ENCODE assay signal across 28 cellular contexts in the genomic region with DNA sequence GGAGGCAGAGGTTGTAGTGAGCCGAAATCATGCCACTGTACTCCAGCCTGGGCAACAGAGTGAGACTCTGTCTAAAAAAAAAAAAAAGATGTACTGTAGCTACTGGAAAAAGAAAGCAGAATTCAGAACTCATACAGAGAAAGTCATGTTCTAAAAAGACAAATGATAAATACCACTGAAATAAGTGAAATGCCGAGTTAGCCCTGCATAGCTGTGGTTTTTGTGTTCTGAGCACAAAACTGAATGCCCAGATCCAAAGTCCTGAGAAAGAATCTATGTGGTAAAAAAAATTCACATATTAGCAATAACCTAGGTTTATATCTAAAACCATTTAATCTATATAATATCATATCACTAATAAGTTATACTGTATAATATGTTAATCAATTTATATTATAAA. TPM values are rescaled to one million over a fixed set of nuclear protein-coding genes. Genes with fewer than 3 reads are reported as not detected.
"Had no signal": no experiment of that assay in that cellular context is flagged by ENCODE, and none has a peak within 500 bp of the region (broad histone marks: within the 10 kb centered on the region; RNA-seq: fewer than 3 reads in every experiment).

No MANE protein-coding gene starts in this region.

- H3K36me3 ChIP-seq: adrenal gland, ascending aorta, heart left ventricle, neutrophil, right lobe of liver, thoracic aorta, vagina had no signal

- DNase-seq: activated CD4-positive, alpha-beta T cell treated with anti-CD3 and anti-CD28 coated beads for 36 hours; activated CD4-positive, CD25-positive, alpha-beta regulatory T cell; activated CD8-positive, alpha-beta memory T cell treated with anti-CD3 and anti-CD28 coated beads, Interleukin-2, amount 10 ng/mL, durations not matched to agents 7 days and 5 days; activated CD8-positive, alpha-beta T cell treated with anti-CD3 and anti-CD28 coated beads, Interleukin-2, amount 10 ng/mL, durations not matched to agents 7 days and 5 days; activated naive CD4-positive, alpha-beta T cell; activated T-cell treated with anti-CD3 and anti-CD28 coated beads, Interleukin-2, amount 50 U/mL, for 72 hours; adrenal gland; effector memory CD8-positive, alpha-beta T cell; foreskin fibroblast; heart left ventricle; hypothalamus; immature natural killer cell; naive B cell; nephron progenitor cell; right lobe of liver; stimulated activated CD4-positive, alpha-beta T cell treated with anti-CD3 and anti-CD28 coated beads, Interleukin-12 subunit alpha, Interleukin-12 subunit beta, amount 100 ng/mL, for 4 hours; stimulated activated CD4-positive, alpha-beta T cell treated with anti-CD3 and anti-CD28 coated beads, Interleukin-4, amount 100 ng/mL, for 1 hour had no signal

- H3K4me3 Mint-ChIP-seq: activated CD4-positive, alpha-beta T cell treated with anti-CD3 and anti-CD28 coated beads for 36 hours; activated CD8-positive, alpha-beta memory T cell treated with anti-CD3 and anti-CD28 coated beads, Interleukin-2, amount 10 ng/mL, durations not matched to agents 7 days and 5 days; activated CD8-positive, alpha-beta T cell treated with anti-CD3 and anti-CD28 coated beads, Interleukin-2, amount 10 ng/mL, durations not matched to agents 7 days and 5 days; activated naive CD8-positive, alpha-beta T cell; activated T-cell treated with anti-CD3 and anti-CD28 coated beads, Interleukin-2, amount 50 U/mL, for 72 hours; effector memory CD8-positive, alpha-beta T cell; immature natural killer cell; mesothelial cell of epicardium; naive B cell; nephron progenitor cell; stimulated activated naive CD8-positive, alpha-beta T cell treated with anti-CD3 and anti-CD28 coated beads, Interleukin-15, Interleukin-2, amounts not matched to agents 100 ng/mL and 50 ng/mL, for 24 hours had no signal

- H3K27me3 ChIP-seq: adrenal gland, ascending aorta, right lobe of liver, vagina had no signal

- H3K27ac ChIP-seq: adrenal gland, ascending aorta, coronary artery, heart left ventricle, neutrophil, right lobe of liver, skin epidermis, thoracic aorta, vagina had no signal

- H3K36me3 Mint-ChIP-seq: activated CD8-positive, alpha-beta memory T cell treated with anti-CD3 and anti-CD28 coated beads, Interleukin-2, amount 10 ng/mL, durations not matched to agents 7 days and 5 days; activated naive CD8-positive, alpha-beta T cell; immature natural killer cell; mesothelial cell of epicardium; naive B cell had no signal

- H3K27ac Mint-ChIP-seq: activated CD4-positive, alpha-beta T cell treated with anti-CD3 and anti-CD28 coated beads for 36 hours; activated CD8-positive, alpha-beta memory T cell treated with anti-CD3 and anti-CD28 coated beads, Interleukin-2, amount 10 ng/mL, durations not matched to agents 7 days and 5 days; activated CD8-positive, alpha-beta T cell treated with anti-CD3 and anti-CD28 coated beads, Interleukin-2, amount 10 ng/mL, durations not matched to agents 7 days and 5 days; activated naive CD8-positive, alpha-beta T cell; activated T-cell treated with anti-CD3 and anti-CD28 coated beads, Interleukin-2, amount 50 U/mL, for 72 hours; effector memory CD8-positive, alpha-beta T cell; immature natural killer cell; mesothelial cell of epicardium; naive B cell; nephron progenitor cell; stimulated activated naive CD8-positive, alpha-beta T cell treated with anti-CD3 and anti-CD28 coated beads, Interleukin-15, Interleukin-2, amounts not matched to agents 100 ng/mL and 50 ng/mL, for 24 hours had no signal

- H3K4me1 Mint-ChIP-seq: activated CD4-positive, alpha-beta T cell treated with anti-CD3 and anti-CD28 coated beads for 36 hours; activated CD8-positive, alpha-beta memory T cell treated with anti-CD3 and anti-CD28 coated beads, Interleukin-2, amount 10 ng/mL, durations not matched to agents 7 days and 5 days; immature natural killer cell; naive B cell; nephron progenitor cell had no signal

- H3K9me3 ChIP-seq: adrenal gland, ascending aorta, neutrophil, right lobe of liver, thoracic aorta, vagina had no signal

- H3K4me1 ChIP-seq: adrenal gland, ascending aorta, heart left ventricle, right lobe of liver, vagina had no signal

- H3K4me3 ChIP-seq: adrenal gland, ascending aorta, coronary artery, heart left ventricle, right lobe of liver, skin epidermis, thoracic aorta, vagina had no signal

- FAIRE-seq: endothelial cell of umbilical vein had no signal

- H3K9me3 Mint-ChIP-seq: activated T-cell treated with anti-CD3 and anti-CD28 coated beads, Interleukin-2, amount 50 U/mL, for 72 hours; effector memory CD8-positive, alpha-beta T cell; mesothelial cell of epicardium; nephron progenitor cell; stimulated activated naive CD8-positive, alpha-beta T cell treated with anti-CD3 and anti-CD28 coated beads, Interleukin-15, Interleukin-2, amounts not matched to agents 100 ng/mL and 50 ng/mL, for 24 hours had no signal

- ATAC-seq: activated CD4-positive, alpha-beta T cell treated with anti-CD3 and anti-CD28 coated beads for 36 hours; activated CD8-positive, alpha-beta memory T cell treated with anti-CD3 and anti-CD28 coated beads, Interleukin-2, amount 10 ng/mL, durations not matched to agents 7 days and 5 days; activated CD8-positive, alpha-beta T cell treated with anti-CD3 and anti-CD28 coated beads, Interleukin-2, amount 10 ng/mL, durations not matched to agents 7 days and 5 days; activated T-cell treated with anti-CD3 and anti-CD28 coated beads, Interleukin-2, amount 50 U/mL, for 72 hours; effector memory CD8-positive, alpha-beta T cell; heart left ventricle; right lobe of liver had no signal

RNA-seq across cellular contexts. Expression of gene HECW1, which starts 29.4 kb away (rescaled TPM):
- total RNA-seq: activated CD4-positive, alpha-beta T cell treated with anti-CD3 and anti-CD28 coated beads for 36 hours; activated CD8-positive, alpha-beta memory T cell treated with anti-CD3 and anti-CD28 coated beads, Interleukin-2, amount 10 ng/mL, durations not matched to agents 7 days and 5 days; activated CD8-positive, alpha-beta T cell treated with anti-CD3 and anti-CD28 coated beads, Interleukin-2, amount 10 ng/mL, durations not matched to agents 7 days and 5 days; activated T-cell treated with anti-CD3 and anti-CD28 coated beads, Interleukin-2, amount 50 U/mL, for 72 hours; ascending aorta; endothelial cell of umbilical vein; T-helper 1 cell treated with Interleukin-12 subunit alpha and Interleukin-12 subunit beta and Interleukin-4 antibody, amounts not matched to agents 30 ng/mL and 1 ng/mL, for 36 hours had no signal
- polyA plus RNA-seq: endothelial cell of umbilical vein, heart left ventricle, immature natural killer cell had no signal
